1 cellular context compared by ENCODE assay signal in the genomic region with DNA sequence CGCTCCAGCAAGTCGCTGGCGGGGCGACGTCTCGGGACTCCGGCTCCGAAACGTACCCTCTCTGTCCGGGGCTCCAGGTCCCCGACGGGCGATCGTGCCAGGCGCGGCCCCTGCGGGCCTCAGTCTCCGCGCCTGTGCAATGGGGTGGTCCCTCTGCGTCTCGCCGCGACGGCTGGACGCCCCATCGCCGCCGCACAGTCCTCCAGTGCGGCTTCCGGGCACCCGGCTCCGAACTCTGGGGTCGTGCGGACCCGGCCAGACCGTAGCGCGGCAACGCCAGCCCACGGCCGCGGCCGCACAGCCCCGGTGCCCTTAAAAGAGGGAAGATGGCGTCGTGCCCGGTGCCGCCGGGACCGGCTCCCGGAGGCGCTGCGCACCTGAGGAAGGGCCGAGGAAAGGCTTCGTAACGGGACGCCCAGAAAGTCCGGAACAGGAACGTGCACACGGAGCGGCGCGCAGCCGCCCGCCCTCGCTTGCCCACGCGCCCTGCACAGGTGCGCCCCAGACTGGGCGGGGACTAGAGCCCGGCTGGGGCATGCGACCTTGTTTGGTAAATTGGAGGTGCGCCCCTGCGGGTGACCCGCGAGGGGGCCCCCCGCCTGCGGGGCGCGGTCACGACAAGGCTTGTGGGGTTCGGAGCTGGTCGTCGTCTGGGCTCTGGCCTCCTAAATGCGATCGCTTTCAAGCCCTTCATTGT.
TF ChIP-seq lines count a peak whose summit lies in the region.

No MANE protein-coding gene starts in this region.

TF ChIP-seq in HepG2, 621 proteins besides CTCF, POLR2A, EP300 and RAD21 (continues in another document):
- no peak for TF ChIP-seq ELF4 (CRISPR knock-in tag; IDR thresholded peaks at IDR 0.05; ENCODE audit: borderline replicate concordance)
- TF ChIP-seq, protein P1, sequence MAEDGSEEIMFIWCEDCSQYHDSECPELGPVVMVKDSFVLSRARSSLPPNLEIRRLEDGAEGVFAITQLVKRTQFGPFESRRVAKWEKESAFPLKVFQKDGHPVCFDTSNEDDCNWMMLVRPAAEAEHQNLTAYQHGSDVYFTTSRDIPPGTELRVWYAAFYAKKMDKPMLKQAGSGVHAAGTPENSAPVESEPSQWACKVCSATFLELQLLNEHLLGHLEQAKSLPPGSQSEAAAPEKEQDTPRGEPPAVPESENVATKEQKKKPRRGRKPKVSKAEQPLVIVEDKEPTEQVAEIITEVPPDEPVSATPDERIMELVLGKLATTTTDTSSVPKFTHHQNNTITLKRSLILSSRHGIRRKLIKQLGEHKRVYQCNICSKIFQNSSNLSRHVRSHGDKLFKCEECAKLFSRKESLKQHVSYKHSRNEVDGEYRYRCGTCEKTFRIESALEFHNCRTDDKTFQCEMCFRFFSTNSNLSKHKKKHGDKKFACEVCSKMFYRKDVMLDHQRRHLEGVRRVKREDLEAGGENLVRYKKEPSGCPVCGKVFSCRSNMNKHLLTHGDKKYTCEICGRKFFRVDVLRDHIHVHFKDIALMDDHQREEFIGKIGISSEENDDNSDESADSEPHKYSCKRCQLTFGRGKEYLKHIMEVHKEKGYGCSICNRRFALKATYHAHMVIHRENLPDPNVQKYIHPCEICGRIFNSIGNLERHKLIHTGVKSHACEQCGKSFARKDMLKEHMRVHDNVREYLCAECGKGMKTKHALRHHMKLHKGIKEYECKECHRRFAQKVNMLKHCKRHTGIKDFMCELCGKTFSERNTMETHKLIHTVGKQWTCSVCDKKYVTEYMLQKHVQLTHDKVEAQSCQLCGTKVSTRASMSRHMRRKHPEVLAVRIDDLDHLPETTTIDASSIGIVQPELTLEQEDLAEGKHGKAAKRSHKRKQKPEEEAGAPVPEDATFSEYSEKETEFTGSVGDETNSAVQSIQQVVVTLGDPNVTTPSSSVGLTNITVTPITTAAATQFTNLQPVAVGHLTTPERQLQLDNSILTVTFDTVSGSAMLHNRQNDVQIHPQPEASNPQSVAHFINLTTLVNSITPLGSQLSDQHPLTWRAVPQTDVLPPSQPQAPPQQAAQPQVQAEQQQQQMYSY (CRISPR knock-in tag; IDR thresholded peaks at IDR 0.05) = peak; percentile 97
- TF ChIP-seq TEAD3 (CRISPR knock-in tag; optimal IDR thresholded peaks at IDR 0.05; ENCODE audit: borderline replicate concordance) = peak; percentile 21
- TF ChIP-seq YY1 (IDR thresholded peaks at IDR 0.05; ENCODE audit: insufficient read depth, insufficient replicate concordance, low read depth, low read length) = peak; percentile 61
- TF ChIP-seq, protein P2, sequence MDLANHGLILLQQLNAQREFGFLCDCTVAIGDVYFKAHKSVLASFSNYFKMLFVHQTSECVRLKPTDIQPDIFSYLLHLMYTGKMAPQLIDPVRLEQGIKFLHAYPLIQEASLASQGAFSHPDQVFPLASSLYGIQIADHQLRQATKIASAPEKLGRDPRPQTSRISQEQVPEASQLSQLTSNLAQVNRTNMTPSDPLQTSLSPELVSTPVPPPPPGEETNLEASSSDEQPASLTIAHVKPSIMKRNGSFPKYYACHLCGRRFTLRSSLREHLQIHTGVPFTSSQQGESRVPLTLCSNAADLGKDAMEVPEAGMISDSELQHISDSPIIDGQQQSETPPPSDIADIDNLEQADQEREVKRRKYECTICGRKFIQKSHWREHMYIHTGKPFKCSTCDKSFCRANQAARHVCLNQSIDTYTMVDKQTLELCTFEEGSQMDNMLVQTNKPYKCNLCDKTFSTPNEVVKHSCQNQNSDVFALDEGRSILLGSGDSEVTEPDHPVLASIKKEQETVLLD (CRISPR knock-in tag; IDR thresholded peaks at IDR 0.05; ENCODE audit: low read depth) = no peak
- TF ChIP-seq RBM39 (IDR thresholded peaks at IDR 0.05; ENCODE audit: low read depth, low read length, poor library complexity, severe bottlenecking) = no peak
- peak; percentile 99 for TF ChIP-seq ZBTB8A (CRISPR knock-in tag; IDR thresholded peaks at IDR 0.05; ENCODE audit: borderline replicate concordance, low read depth)
- peak; percentile 40 for TF ChIP-seq HNRNPLL (IDR thresholded peaks at IDR 0.05; ENCODE audit: low read depth, low read length, poor library complexity, severe bottlenecking)
- peak; percentile 23; the same call in 1 of the 2 replicates for TF ChIP-seq PHF8 (CRISPR knock-in tag; IDR thresholded peaks at IDR 0.05)
- TF ChIP-seq, protein P3, sequence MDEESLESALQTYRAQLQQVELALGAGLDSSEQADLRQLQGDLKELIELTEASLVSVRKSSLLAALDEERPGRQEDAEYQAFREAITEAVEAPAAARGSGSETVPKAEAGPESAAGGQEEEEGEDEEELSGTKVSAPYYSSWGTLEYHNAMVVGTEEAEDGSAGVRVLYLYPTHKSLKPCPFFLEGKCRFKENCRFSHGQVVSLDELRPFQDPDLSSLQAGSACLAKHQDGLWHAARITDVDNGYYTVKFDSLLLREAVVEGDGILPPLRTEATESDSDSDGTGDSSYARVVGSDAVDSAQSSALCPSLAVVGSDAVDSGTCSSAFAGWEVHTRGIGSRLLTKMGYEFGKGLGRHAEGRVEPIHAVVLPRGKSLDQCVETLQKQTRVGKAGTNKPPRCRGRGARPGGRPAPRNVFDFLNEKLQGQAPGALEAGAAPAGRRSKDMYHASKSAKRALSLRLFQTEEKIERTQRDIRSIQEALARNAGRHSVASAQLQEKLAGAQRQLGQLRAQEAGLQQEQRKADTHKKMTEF (CRISPR knock-in tag; IDR thresholded peaks at IDR 0.05) = 0 out of 2 replicates have a peak, but pooled peaks have one; percentile 29
- TF ChIP-seq, protein P4, sequence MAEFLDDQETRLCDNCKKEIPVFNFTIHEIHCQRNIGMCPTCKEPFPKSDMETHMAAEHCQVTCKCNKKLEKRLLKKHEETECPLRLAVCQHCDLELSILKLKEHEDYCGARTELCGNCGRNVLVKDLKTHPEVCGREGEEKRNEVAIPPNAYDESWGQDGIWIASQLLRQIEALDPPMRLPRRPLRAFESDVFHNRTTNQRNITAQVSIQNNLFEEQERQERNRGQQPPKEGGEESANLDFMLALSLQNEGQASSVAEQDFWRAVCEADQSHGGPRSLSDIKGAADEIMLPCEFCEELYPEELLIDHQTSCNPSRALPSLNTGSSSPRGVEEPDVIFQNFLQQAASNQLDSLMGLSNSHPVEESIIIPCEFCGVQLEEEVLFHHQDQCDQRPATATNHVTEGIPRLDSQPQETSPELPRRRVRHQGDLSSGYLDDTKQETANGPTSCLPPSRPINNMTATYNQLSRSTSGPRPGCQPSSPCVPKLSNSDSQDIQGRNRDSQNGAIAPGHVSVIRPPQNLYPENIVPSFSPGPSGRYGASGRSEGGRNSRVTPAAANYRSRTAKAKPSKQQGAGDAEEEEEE (CRISPR knock-in tag; IDR thresholded peaks at IDR 0.05; ENCODE audit: borderline replicate concordance) = no peak
- TF ChIP-seq CCDC6 (CRISPR knock-in tag; IDR thresholded peaks at IDR 0.05) = no peak
- peak; percentile 16; the same call in 1 of the 2 replicates for TF ChIP-seq KDM2A (CRISPR knock-in tag; IDR thresholded peaks at IDR 0.05; ENCODE audit: borderline replicate concordance, low read depth)
- TF ChIP-seq ASH2L (IDR thresholded peaks at IDR 0.05; ENCODE audit: insufficient read length, low read depth, low read length) = peak; percentile 1
- TF ChIP-seq, protein P5, sequence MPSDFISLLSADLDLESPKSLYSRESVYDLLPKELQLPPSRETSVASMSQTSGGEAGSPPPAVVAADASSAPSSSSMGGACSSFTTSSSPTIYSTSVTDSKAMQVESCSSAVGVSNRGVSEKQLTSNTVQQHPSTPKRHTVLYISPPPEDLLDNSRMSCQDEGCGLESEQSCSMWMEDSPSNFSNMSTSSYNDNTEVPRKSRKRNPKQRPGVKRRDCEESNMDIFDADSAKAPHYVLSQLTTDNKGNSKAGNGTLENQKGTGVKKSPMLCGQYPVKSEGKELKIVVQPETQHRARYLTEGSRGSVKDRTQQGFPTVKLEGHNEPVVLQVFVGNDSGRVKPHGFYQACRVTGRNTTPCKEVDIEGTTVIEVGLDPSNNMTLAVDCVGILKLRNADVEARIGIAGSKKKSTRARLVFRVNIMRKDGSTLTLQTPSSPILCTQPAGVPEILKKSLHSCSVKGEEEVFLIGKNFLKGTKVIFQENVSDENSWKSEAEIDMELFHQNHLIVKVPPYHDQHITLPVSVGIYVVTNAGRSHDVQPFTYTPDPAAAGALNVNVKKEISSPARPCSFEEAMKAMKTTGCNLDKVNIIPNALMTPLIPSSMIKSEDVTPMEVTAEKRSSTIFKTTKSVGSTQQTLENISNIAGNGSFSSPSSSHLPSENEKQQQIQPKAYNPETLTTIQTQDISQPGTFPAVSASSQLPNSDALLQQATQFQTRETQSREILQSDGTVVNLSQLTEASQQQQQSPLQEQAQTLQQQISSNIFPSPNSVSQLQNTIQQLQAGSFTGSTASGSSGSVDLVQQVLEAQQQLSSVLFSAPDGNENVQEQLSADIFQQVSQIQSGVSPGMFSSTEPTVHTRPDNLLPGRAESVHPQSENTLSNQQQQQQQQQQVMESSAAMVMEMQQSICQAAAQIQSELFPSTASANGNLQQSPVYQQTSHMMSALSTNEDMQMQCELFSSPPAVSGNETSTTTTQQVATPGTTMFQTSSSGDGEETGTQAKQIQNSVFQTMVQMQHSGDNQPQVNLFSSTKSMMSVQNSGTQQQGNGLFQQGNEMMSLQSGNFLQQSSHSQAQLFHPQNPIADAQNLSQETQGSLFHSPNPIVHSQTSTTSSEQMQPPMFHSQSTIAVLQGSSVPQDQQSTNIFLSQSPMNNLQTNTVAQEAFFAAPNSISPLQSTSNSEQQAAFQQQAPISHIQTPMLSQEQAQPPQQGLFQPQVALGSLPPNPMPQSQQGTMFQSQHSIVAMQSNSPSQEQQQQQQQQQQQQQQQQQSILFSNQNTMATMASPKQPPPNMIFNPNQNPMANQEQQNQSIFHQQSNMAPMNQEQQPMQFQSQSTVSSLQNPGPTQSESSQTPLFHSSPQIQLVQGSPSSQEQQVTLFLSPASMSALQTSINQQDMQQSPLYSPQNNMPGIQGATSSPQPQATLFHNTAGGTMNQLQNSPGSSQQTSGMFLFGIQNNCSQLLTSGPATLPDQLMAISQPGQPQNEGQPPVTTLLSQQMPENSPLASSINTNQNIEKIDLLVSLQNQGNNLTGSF (CRISPR knock-in tag; IDR thresholded peaks at IDR 0.05) = peak; percentile 60; the same call in 1 of the 2 replicates
- TF ChIP-seq ZNF788 (CRISPR knock-in tag; IDR thresholded peaks at IDR 0.05; ENCODE audit: borderline replicate concordance) = peak; percentile 67
- TF ChIP-seq, protein P6, sequence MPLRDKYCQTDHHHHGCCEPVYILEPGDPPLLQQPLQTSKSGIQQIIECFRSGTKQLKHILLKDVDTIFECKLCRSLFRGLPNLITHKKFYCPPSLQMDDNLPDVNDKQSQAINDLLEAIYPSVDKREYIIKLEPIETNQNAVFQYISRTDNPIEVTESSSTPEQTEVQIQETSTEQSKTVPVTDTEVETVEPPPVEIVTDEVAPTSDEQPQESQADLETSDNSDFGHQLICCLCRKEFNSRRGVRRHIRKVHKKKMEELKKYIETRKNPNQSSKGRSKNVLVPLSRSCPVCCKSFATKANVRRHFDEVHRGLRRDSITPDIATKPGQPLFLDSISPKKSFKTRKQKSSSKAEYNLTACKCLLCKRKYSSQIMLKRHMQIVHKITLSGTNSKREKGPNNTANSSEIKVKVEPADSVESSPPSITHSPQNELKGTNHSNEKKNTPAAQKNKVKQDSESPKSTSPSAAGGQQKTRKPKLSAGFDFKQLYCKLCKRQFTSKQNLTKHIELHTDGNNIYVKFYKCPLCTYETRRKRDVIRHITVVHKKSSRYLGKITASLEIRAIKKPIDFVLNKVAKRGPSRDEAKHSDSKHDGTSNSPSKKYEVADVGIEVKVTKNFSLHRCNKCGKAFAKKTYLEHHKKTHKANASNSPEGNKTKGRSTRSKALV (CRISPR knock-in tag; IDR thresholded peaks at IDR 0.05) = peak; percentile 81; the same call in 1 of the 2 replicates
- TF ChIP-seq, protein P7, sequence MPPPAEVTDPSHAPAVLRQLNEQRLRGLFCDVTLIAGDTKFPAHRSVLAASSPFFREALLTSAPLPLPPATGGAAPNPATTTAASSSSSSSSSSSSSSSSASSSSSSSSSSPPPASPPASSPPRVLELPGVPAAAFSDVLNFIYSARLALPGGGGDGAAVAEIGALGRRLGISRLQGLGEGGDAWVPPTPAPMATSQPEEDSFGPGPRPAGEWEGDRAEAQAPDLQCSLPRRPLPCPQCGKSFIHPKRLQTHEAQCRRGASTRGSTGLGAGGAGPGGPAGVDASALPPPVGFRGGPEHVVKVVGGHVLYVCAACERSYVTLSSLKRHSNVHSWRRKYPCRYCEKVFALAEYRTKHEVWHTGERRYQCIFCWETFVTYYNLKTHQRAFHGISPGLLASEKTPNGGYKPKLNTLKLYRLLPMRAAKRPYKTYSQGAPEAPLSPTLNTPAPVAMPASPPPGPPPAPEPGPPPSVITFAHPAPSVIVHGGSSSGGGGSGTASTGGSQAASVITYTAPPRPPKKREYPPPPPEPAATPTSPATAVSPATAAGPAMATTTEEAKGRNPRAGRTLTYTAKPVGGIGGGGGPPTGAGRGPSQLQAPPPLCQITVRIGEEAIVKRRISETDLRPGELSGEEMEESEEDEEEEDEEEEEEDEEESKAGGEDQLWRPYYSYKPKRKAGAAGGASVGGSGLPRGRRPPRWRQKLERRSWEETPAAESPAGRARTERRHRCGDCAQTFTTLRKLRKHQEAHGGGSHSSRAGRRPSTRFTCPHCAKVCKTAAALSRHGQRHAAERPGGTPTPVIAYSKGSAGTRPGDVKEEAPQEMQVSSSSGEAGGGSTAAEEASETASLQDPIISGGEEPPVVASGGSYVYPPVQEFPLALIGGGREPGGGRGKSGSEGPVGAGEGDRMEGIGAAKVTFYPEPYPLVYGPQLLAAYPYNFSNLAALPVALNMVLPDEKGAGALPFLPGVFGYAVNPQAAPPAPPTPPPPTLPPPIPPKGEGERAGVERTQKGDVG (CRISPR knock-in tag; IDR thresholded peaks at IDR 0.05; ENCODE audit: borderline replicate concordance) = peak; percentile 72; the same call in 1 of the 2 replicates
- 0 out of 2 replicates have a peak, but pooled peaks have one; percentile 46 for TF ChIP-seq GABPB1 (CRISPR knock-in tag; IDR thresholded peaks at IDR 0.05)
- TF ChIP-seq, protein P8, sequence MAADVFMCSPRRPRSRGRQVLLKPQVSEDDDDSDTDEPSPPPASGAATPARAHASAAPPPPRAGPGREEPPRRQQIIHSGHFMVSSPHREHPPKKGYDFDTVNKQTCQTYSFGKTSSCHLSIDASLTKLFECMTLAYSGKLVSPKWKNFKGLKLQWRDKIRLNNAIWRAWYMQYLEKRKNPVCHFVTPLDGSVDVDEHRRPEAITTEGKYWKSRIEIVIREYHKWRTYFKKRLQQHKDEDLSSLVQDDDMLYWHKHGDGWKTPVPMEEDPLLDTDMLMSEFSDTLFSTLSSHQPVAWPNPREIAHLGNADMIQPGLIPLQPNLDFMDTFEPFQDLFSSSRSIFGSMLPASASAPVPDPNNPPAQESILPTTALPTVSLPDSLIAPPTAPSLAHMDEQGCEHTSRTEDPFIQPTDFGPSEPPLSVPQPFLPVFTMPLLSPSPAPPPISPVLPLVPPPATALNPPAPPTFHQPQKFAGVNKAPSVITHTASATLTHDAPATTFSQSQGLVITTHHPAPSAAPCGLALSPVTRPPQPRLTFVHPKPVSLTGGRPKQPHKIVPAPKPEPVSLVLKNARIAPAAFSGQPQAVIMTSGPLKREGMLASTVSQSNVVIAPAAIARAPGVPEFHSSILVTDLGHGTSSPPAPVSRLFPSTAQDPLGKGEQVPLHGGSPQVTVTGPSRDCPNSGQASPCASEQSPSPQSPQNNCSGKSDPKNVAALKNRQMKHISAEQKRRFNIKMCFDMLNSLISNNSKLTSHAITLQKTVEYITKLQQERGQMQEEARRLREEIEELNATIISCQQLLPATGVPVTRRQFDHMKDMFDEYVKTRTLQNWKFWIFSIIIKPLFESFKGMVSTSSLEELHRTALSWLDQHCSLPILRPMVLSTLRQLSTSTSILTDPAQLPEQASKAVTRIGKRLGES (CRISPR knock-in tag; IDR thresholded peaks at IDR 0.05; ENCODE audit: borderline replicate concordance) = no peak
- TF ChIP-seq MTF2 (CRISPR knock-in tag; IDR thresholded peaks at IDR 0.05; ENCODE audit: borderline replicate concordance) = peak; percentile 77; the same call in 1 of the 2 replicates
- 0 out of 2 replicates have a peak, but pooled peaks have one; percentile 32 for TF ChIP-seq ZNF235 (CRISPR knock-in tag; IDR thresholded peaks at IDR 0.05; ENCODE audit: borderline replicate concordance)
